19 cellular contexts compared by ENCODE assay signal in genomic region chr13:100045355-100045754, GRCh38. TPM values are rescaled to one million over a fixed set of nuclear protein-coding genes. Genes with fewer than 3 reads are reported as not detected.
DNase-seq lines count a peak whose midpoint lies in the region; ATAC-seq and TF ChIP-seq lines count a peak whose summit lies in the region.
"Had no signal": no experiment of that assay in that cellular context is flagged by ENCODE, and none has a peak within 500 bp of the region (broad histone marks: within the 10 kb centered on the region; RNA-seq: fewer than 3 reads in every experiment).

No MANE protein-coding gene starts in this region.

- H3K27me3 ChIP-seq in mesendoderm (ENCODE audit: insufficient read depth, low read length, poor library complexity) (no peaks in the 10 kb centered on the region), uterus (no peaks in the 10 kb centered on the region)
- H3K27me3 ChIP-seq: BE2C; BLaER1 treated with 17β-estradiol and CSF1 and Interleukin-3, amounts not matched to agents 10 nM and 100 nM had no signal

- H3K23ac ChIP-seq in mesendoderm (ENCODE audit: low read length): no peak overlapping the region

- H3K4me3 ChIP-seq in HEK293 (ENCODE audit: low read depth, low read length) (no peak overlapping the region), mesendoderm (ENCODE audit: low read length) (no peak overlapping the region), uterus (no peak overlapping the region)
- H3K4me3 ChIP-seq: A549; BLaER1 treated with 17β-estradiol and CSF1 and Interleukin-3, amounts not matched to agents 10 nM and 100 nM; HAP-1 had no signal

- no peak overlapping the region for H3K56ac ChIP-seq in mesendoderm (ENCODE audit: low read length)

- H2AK5ac ChIP-seq in mesendoderm (ENCODE audit: low read length): no peak overlapping the region

- TF ChIP-seq CTCF in HEK293 (tag by site-specific recombination; IDR thresholded peaks at IDR 0.05) (no peak), uterus (IDR thresholded peaks at IDR 0.05) (no peak)

- H3K79me1 ChIP-seq in mesendoderm (ENCODE audit: low read length): no peaks in the 10 kb centered on the region

- H3K36me3 ChIP-seq in HEK293 (ENCODE audit: control insufficient read depth in 2 of 2, insufficient read depth in 1 of 2, low read length in 2 of 2) (no peaks in the 10 kb centered on the region), mesendoderm (ENCODE audit: control insufficient read depth, insufficient read depth, low read length) (no peaks in the 10 kb centered on the region), uterus (no peaks in the 10 kb centered on the region)
- H3K36me3 ChIP-seq: BE2C; BLaER1 treated with 17β-estradiol and CSF1 and Interleukin-3, amounts not matched to agents 10 nM and 100 nM; HAP-1 had no signal

- no peak overlapping the region for H3K9ac ChIP-seq in mesendoderm (ENCODE audit: low read length)
- H3K9ac ChIP-seq: BLaER1 treated with 17β-estradiol and CSF1 and Interleukin-3, amounts not matched to agents 10 nM and 100 nM had no signal

- no peak overlapping the region for H4K5ac ChIP-seq in mesendoderm (ENCODE audit: low read length)

- no peak overlapping the region for H3K18ac ChIP-seq in mesendoderm (ENCODE audit: low read length)

- peak overlapping the region; percentile 48 for H3K4ac ChIP-seq in mesendoderm (ENCODE audit: low read depth, low read length)

- H3K4me2 ChIP-seq in mesendoderm (ENCODE audit: low read length): no peak overlapping the region
- H3K4me2 ChIP-seq: A549; BLaER1 treated with 17β-estradiol and CSF1 and Interleukin-3, amounts not matched to agents 10 nM and 100 nM had no signal

- H2BK120ac ChIP-seq in mesendoderm (ENCODE audit: low read depth, low read length): no peak overlapping the region

- no peak for ATAC-seq in HG02763 (IDR thresholded peaks at IDR 0.05; ENCODE audit: unreplicated experiment)
- ATAC-seq: A549 had no signal

- no peak overlapping the region for H2BK5ac ChIP-seq in mesendoderm (ENCODE audit: low read length)

- H3K9me3 ChIP-seq in HEK293 (ENCODE audit: control insufficient read depth, insufficient read depth, low read depth, low read length) (no peaks in the 10 kb centered on the region), uterus (no peaks in the 10 kb centered on the region)
- H3K9me3 ChIP-seq: A549; BE2C; BLaER1 treated with 17β-estradiol and CSF1 and Interleukin-3, amounts not matched to agents 10 nM and 100 nM; HAP-1 had no signal

- intact Hi-C loops in uterus (cut with DNase I; ENCODE audit: low total_unique reads): no loop called here

- H4K8ac ChIP-seq in mesendoderm (ENCODE audit: low read depth, low read length): no peak overlapping the region

- TF ChIP-seq POLR2A in uterus (IDR thresholded peaks at IDR 0.05): no peak

- no CpG with 5 or more reads among the region's 3 CpGs for WGBS in mesendoderm (ENCODE audit: extremely low coverage, insufficient coverage, low lambda C conversion rate)

- DNase-seq in NCI-H2171 treated with DMSO at 0.1 percent for 48 hours (lab: John Stamatoyannopoulos, UW) (peak; percentile 44), NCI-H2171 (lab: John Stamatoyannopoulos, UW) (no peak), NCI-H69 (lab: John Stamatoyannopoulos, UW) (peak; percentile 56), mesendoderm (no peak), uterus (no peak)
- DNase-seq: 8988T; ACHN; AML-193; BE2C; CD4-positive, alpha-beta T cell; CD8-positive, alpha-beta memory T cell; DMS153; DND-41; GOT3 had no signal

- CTCF ChIA-PET in HEK293 (lab: Yijun Ruan, JAX): interaction anchor here (0.6 to 0.7 kb wide), 2 partner anchors 51 to 884 kb away, joined by 3 read pairs; no protein-coding TSS in a partner anchor

- POLR2A ChIA-PET in HEK293 (lab: Yijun Ruan, JAX): no interaction called here

- no peak overlapping the region for H3K27ac ChIP-seq in HEK293 (ENCODE audit: extremely low read depth, low read depth, low read length)
- no peak overlapping the region for H3K27ac ChIP-seq in mesendoderm (ENCODE audit: low read depth, low read length)
- H3K27ac ChIP-seq in uterus: no peak overlapping the region
- H3K27ac ChIP-seq: A549; BLaER1 treated with 17β-estradiol and CSF1 and Interleukin-3, amounts not matched to agents 10 nM and 100 nM had no signal

- H3K4me1 ChIP-seq in HEK293 (ENCODE audit: control insufficient read depth, insufficient read depth, low read length) (peaks cover 1% of the 10 kb centered on the region; the same call in 1 of the 2 replicates), mesendoderm (ENCODE audit: control insufficient read depth, low read depth, low read length) (peaks cover 2% of the 10 kb centered on the region), uterus (no peaks in the 10 kb centered on the region)
- H3K4me1 ChIP-seq: BE2C; BLaER1 treated with 17β-estradiol and CSF1 and Interleukin-3, amounts not matched to agents 10 nM and 100 nM; HAP-1 had no signal

- no peak overlapping the region for H2BK15ac ChIP-seq in mesendoderm (replicated peaks; ENCODE audit: low read depth)

- no peaks in the 10 kb centered on the region for H3K79me2 ChIP-seq in mesendoderm (ENCODE audit: control insufficient read depth, insufficient read depth, low read length)

TF ChIP-seq in HEK293, 187 proteins besides CTCF, POLR2A, EP300 and RAD21:
- peak; percentile 36 for TF ChIP-seq ZIC2 (tag by site-specific recombination; IDR thresholded peaks at IDR 0.05)
- TF ChIP-seq ZNF132 (tag by site-specific recombination; IDR thresholded peaks at IDR 0.05; ENCODE audit: borderline replicate concordance): no peak
- TF ChIP-seq GLIS1 (tag by site-specific recombination; IDR thresholded peaks at IDR 0.05): peak; percentile 73

RNA-seq across cellular contexts. Expression of gene PCCA, which starts 43.5 kb away (rescaled TPM):
- 22.9 TPM for polyA plus RNA-seq in mesendoderm (2013, experiment 1 of 2)
- polyA plus RNA-seq in mesendoderm (2013, experiment 2 of 2): 22.0 TPM
- 100 to 1,000 TPM in 1 of 4 donors, 10 to 100 TPM in 3; 24.8 to 122 (median 53.0) TPM for total RNA-seq in uterus

Comparison
In these comparisons a context has a peak if more than half of its experiments do, and no peak if none do; other contexts are left out.
1. DNase-seq: peak in NCI-H2171 treated with DMSO at 0.1 percent for 48 hours (single experiment) and NCI-H69 (single experiment); none in NCI-H2171 (single experiment), mesendoderm (single experiment) and uterus (0 of 2).